Comparison of ENCODE assay signal across 23 cellular contexts in genomic region chr18:78183815-78184214, GRCh38.
DNase-seq lines count a peak whose midpoint lies in the region; FAIRE-seq lines count a peak whose summit lies in the region.
"Had no signal": no experiment of that assay in that cellular context is flagged by ENCODE, and none has a peak within 500 bp of the region (broad histone marks: within the 10 kb centered on the region; RNA-seq: fewer than 3 reads in every experiment).

No MANE protein-coding gene starts in this region.

- in situ Hi-C loops in G401 (cut with HindIII; ENCODE audit: low sequenced_read_pairs) = no loop called here

- peak; percentile 52 for FAIRE-seq in A204.1 (lab: Jason Lieb, UNC)
- peak; percentile 38 for FAIRE-seq in colon (lab: Jason Lieb, UNC)
- FAIRE-seq: G401.6, GM12891, GM19239 had no signal

- DNase-seq in NCI-H748 (lab: John Stamatoyannopoulos, UW; ENCODE audit: unreplicated experiment) (peak; percentile 20), NCI-H748 treated with DMSO at 0.1 percent for 48 hours (lab: John Stamatoyannopoulos, UW) (no peak), G401 (ENCODE audit: low spot score) (no peak), NCI-H1105 treated with DMSO at 0.1 percent for 48 hours (lab: John Stamatoyannopoulos, UW) (no peak)
- DNase-seq: ACHN; BE2C; C1 segment of cervical spinal cord; CD4-positive, alpha-beta memory T cell; CD4-positive, CD25-positive, alpha-beta regulatory T cell; CD8-positive, alpha-beta memory T cell; COR-L47; DMS 273 treated with DMSO at 0.1 percent for 48 hours; DMS153; DMS53; DMS79; DND-41; EL; GF-D8 had no signal
